8 cellular contexts compared by ENCODE assay signal in the genomic region with DNA sequence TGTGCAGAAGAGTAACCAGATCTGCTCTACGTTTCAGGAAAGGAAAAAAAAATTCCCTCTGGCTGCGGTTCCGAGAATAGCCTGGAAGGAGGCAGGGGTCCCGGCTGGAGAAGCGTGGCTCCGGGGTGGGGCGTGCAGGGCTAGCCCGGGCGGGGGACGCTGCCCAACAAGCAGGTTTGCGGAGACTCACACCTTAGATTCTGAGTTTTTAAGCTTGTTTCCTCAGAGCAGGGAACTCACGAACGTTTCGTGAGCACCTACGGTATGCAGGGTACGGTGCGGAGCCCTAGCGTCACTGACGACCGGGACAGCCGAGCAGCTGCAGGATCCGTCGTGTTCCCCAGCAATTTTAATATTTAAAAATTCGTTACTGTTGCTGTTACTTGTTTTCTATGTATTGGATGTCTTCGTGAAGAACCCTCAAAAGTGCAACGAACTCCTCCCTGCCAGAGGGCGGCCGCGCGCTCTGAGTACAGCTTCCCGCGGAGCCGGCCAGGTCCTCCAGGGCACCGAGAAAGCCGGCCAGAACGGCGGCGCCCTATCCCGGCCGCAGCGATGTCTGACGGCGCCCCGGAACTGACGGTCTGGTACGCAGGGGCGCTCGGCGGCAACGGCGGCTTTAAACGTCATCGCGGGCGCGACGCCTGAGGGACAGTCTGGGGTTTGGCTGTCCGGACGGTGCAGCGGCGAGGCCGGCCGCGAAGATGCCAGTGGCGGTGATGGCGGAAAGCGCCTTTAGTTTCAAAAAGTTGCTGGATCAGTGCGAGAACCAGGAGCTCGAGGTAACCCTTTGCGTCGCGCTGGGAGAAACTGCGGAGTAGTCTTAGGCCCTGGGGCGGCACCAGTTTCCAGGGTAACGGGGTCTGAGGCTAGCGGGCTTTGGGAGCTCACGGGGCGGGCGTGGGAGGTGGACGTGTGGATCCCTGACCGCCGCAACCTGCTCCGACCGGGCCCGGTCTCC. TPM values are rescaled to one million over a fixed set of nuclear protein-coding genes. Genes with fewer than 3 reads are reported as not detected.
DNase-seq lines count a peak whose midpoint lies in the region; ATAC-seq and TF ChIP-seq lines count a peak whose summit lies in the region.

A gene (plus strand): TSS at position 629 of the 961 bp plus-strand sequence. CDS start 76 bp downstream, at position 705.

- H3K27me3 ChIP-seq in PC-9 (ENCODE audit: insufficient read depth, low read depth), result no peaks in the 10 kb centered on the region

- no peaks in the 10 kb centered on the region for H3K9me3 ChIP-seq in PC-9 (ENCODE audit: insufficient read depth, low read depth)

- H3K36me3 ChIP-seq in PC-9 (ENCODE audit: low read depth), result 0 out of 2 replicates have a peak, but pooled peaks cover 8% of the 10 kb centered on the region

- intact Hi-C loops in PC-9 (cut with micrococcal nuclease; ENCODE audit: unreplicated experiment), result loop anchor here (1.0 kb wide), 1 partner anchor 9 kb away; no protein-coding TSS in a partner anchor

- POLR2A ChIA-PET in PC-9 (lab: Charles Lee; ENCODE audit: unreplicated experiment), result interaction anchor here (0.6 to 1.0 kb wide), 8 partner anchors 15 to 1109 kb away, joined by 3 to 6 read pairs (median 4); no protein-coding TSS in a partner anchor

- CTCF ChIA-PET in PC-9 (lab: Charles Lee), result interaction anchor here (0.6 to 1.4 kb wide), 6 partner anchors 11 to 903 kb away, joined by 3 to 9 read pairs (median 3); no protein-coding TSS in a partner anchor

- peak; percentile 45; the same call in 1 of the 2 replicates for TF ChIP-seq CTCF in PC-9 (conservative IDR thresholded peaks at IDR 0.05)

- peak within 1 kb of the TSS; percentile 95 for H3K4me2 ChIP-seq in PC-9

- no peaks in the 10 kb centered on the region for H4K20me1 ChIP-seq in PC-9 (ENCODE audit: insufficient read depth)

- H3K4me3 ChIP-seq in Jurkat, Clone E6-1 (ENCODE audit: low read length), result peak within 1 kb of the TSS; percentile 64
- peak within 1 kb of the TSS; percentile 85 for H3K4me3 ChIP-seq in PC-9

- peak within 1 kb of the TSS; percentile 53 for H3K27ac ChIP-seq in PC-9
- peak within 1 kb of the TSS; percentile 73 for H3K27ac ChIP-seq in epithelial cell of prostate

- DNase-seq in DMS153 treated with DMSO at 0.1 percent for 48 hours (lab: John Stamatoyannopoulos, UW; ENCODE audit: unreplicated experiment) (peak; percentile 96), PC-9 (peak; percentile 87 to 98), epithelial cell of prostate (ENCODE audit: low read depth, low spot score) (peak; percentile 54), mucosa of gallbladder (ENCODE audit: low spot score) (peak; percentile 96)
- DNase-seq in Jurkat, Clone E6-1 (ENCODE audit: low read depth, low spot score), result peak; percentile 77
- DNase-seq in activated T-cell treated with anti-CD3 and anti-CD28 coated beads, Interleukin-2, amount 50 U/mL, for 1 hour, result peak; percentile 91
- DNase-seq in stimulated activated CD8-positive, alpha-beta memory T cell treated with anti-CD3 and anti-CD28 coated beads, Interleukin-4, amount 100 ng/mL, for 4 hours (ENCODE audit: low read depth in 2 of 2, low spot score in 1 of 2), result peak; percentile 72 to 78

- TSS peak; percentile 89 for BruUV-seq in PC-9 (replicated peaks; lab: Mats Ljungman, UMichigan)

- peak within 1 kb of the TSS; percentile 98 for H2AFZ ChIP-seq in PC-9

- peaks cover 11% of the 10 kb centered on the region; the same call in 1 of the 2 replicates for H3F3A ChIP-seq in PC-9 (ENCODE audit: insufficient read depth, low read depth)

- peaks cover 19% of the 10 kb centered on the region for H3K4me1 ChIP-seq in PC-9 (replicated peaks; ENCODE audit: insufficient read depth)

- peaks cover 38% of the 10 kb centered on the region for H3K79me2 ChIP-seq in PC-9 (ENCODE audit: low read depth)

- H3K9me2 ChIP-seq in PC-9 (ENCODE audit: insufficient read depth), result no peaks in the 10 kb centered on the region

- ATAC-seq in GM21619 (IDR thresholded peaks at IDR 0.05; ENCODE audit: unreplicated experiment), result peak; percentile 99

RNA-seq across cellular contexts. Expression of the gene that starts here (rescaled TPM):
- 113 TPM for polyA plus RNA-seq in Jurkat, Clone E6-1 (2012; ENCODE audit: insufficient read depth, insufficient read length)
- total RNA-seq in PC-9 (2021) (57.6 and 64.7 TPM in 2 replicates), mucosa of gallbladder (48.1 TPM)

Comparison
In these comparisons a context has a peak if more than half of its experiments do, and no peak if none do; other contexts are left out.
1. Peak in every context shown above with its lines: DNase-seq, ATAC-seq, H3K4me3 ChIP-seq and H3K27ac ChIP-seq.